Comparison of ENCODE assay signal across 1 cellular context in genomic region chr18:23912356-23912755, GRCh38.
TF ChIP-seq lines count a peak whose summit lies in the region.

No MANE protein-coding gene starts in this region.

TF ChIP-seq in endothelial cell of umbilical vein, 7 proteins besides CTCF, POLR2A, EP300 and RAD21:
- TF ChIP-seq JUN (IDR thresholded peaks at IDR 0.05; ENCODE audit: borderline replicate concordance, insufficient read depth, insufficient read length, low read depth): peak; percentile 56
- peak; percentile 77 for TF ChIP-seq FOS (IDR thresholded peaks at IDR 0.05; ENCODE audit: borderline replicate concordance, insufficient read depth, low read length)
- no peak for TF ChIP-seq MYC (IDR thresholded peaks at IDR 0.05; ENCODE audit: low read depth, low read length)
- peak; percentile 94 for TF ChIP-seq GATA2 (IDR thresholded peaks at IDR 0.05; ENCODE audit: insufficient read depth, insufficient read length, low read depth, low read length)
- TF ChIP-seq POLR2AphosphoS5 (IDR thresholded peaks at IDR 0.05; ENCODE audit: insufficient read depth, low read depth, low read length): peak; percentile 62
- no peak for TF ChIP-seq EZH2 (IDR thresholded peaks at IDR 0.05; ENCODE audit: borderline replicate concordance, low read depth, low read length, severe bottlenecking)
- no peak for TF ChIP-seq MAX (IDR thresholded peaks at IDR 0.05; ENCODE audit: insufficient read depth, insufficient read length)
